ENCODE assay signal across 18 cellular contexts in genomic region chr4:158302076-158302866, GRCh38.
DNase-seq lines count a peak whose midpoint lies in the region; ATAC-seq and TF ChIP-seq lines count a peak whose summit lies in the region.
"Had no signal": no experiment of that assay in that cellular context is flagged by ENCODE, and none has a peak within 500 bp of the region (broad histone marks: within the 10 kb centered on the region; RNA-seq: fewer than 3 reads in every experiment).

No MANE protein-coding gene starts in this region.

- H3K27me3 ChIP-seq in BJ (ENCODE audit: control insufficient read depth, insufficient read depth, low read length) = no peaks in the 10 kb centered on the region
- no peaks in the 10 kb centered on the region for H3K27me3 ChIP-seq in PC-3 (ENCODE audit: low read length)
- H3K27me3 ChIP-seq in osteoblast (ENCODE audit: insufficient read depth, low read length) = no peaks in the 10 kb centered on the region
- H3K27me3 ChIP-seq: BLaER1 treated with 17β-estradiol and CSF1 and Interleukin-3, amounts not matched to agents 10 nM and 100 nM; tibial nerve had no signal

- peaks cover 24% of the 10 kb centered on the region for H3K4me1 ChIP-seq in PC-3 (ENCODE audit: insufficient read depth, low read length)
- H3K4me1 ChIP-seq in osteoblast (ENCODE audit: insufficient read depth, low read length) = peaks cover 4% of the 10 kb centered on the region
- H3K4me1 ChIP-seq: BLaER1 treated with 17β-estradiol and CSF1 and Interleukin-3, amounts not matched to agents 10 nM and 100 nM; tibial nerve had no signal

- H3K9me3 Mint-ChIP-seq in osteocyte (ENCODE audit: unreplicated experiment) = no peaks in the 10 kb centered on the region
- H3K9me3 Mint-ChIP-seq: activated naive CD8-positive, alpha-beta T cell treated with anti-CD3 and anti-CD28 coated beads, Interleukin-2, amount 50 U/mL, for 24 hours; IgD-negative memory B cell had no signal

- H3F3A ChIP-seq in PC-3 (ENCODE audit: low read length, unreplicated experiment) = no peaks in the 10 kb centered on the region

- no peaks in the 10 kb centered on the region for H3K27me3 Mint-ChIP-seq in osteocyte (ENCODE audit: unreplicated experiment)
- H3K27me3 Mint-ChIP-seq: activated naive CD8-positive, alpha-beta T cell treated with anti-CD3 and anti-CD28 coated beads, Interleukin-2, amount 50 U/mL, for 24 hours; IgD-negative memory B cell; natural killer cell treated with Interleukin-12 subunit alpha and Interleukin-12 subunit beta and Interleukin-15 and Interleukin-18, amount 100 ng/mL, for 72 hours had no signal

- intact Hi-C loops in PC-3 (cut with micrococcal nuclease) = no loop called here

- H3K36me3 ChIP-seq in BJ (ENCODE audit: control insufficient read depth, insufficient read depth, low read length) = no peaks in the 10 kb centered on the region
- no peaks in the 10 kb centered on the region for H3K36me3 ChIP-seq in PC-3 (ENCODE audit: low read depth, low read length)
- no peaks in the 10 kb centered on the region for H3K36me3 ChIP-seq in osteoblast (ENCODE audit: insufficient read depth, low read length)
- H3K36me3 ChIP-seq: BLaER1 treated with 17β-estradiol and CSF1 and Interleukin-3, amounts not matched to agents 10 nM and 100 nM; tibial nerve had no signal

- no peak overlapping the region; the same call in 1 of the 2 replicates for H3K9ac ChIP-seq in PC-3 (ENCODE audit: low read length)
- H3K9ac ChIP-seq: BLaER1 treated with 17β-estradiol and CSF1 and Interleukin-3, amounts not matched to agents 10 nM and 100 nM had no signal

- H3K79me2 ChIP-seq in PC-3 (ENCODE audit: low read length) (no peaks in the 10 kb centered on the region), osteoblast (ENCODE audit: insufficient read depth, low read length) (no peaks in the 10 kb centered on the region)

- BruUV-seq in PC-3 (replicated peaks; lab: Mats Ljungman, UMichigan) = no TSS peak

- H3K27ac ChIP-seq in PC-3 (ENCODE audit: low read length) (peak overlapping the region; percentile 70), osteoblast (ENCODE audit: low read depth, low read length) (peak overlapping the region; percentile 49)
- H3K27ac ChIP-seq: BLaER1 treated with 17β-estradiol and CSF1 and Interleukin-3, amounts not matched to agents 10 nM and 100 nM; tibial nerve had no signal

- peak overlapping the region; percentile 41 for H2AFZ ChIP-seq in PC-3 (ENCODE audit: low read length)
- no peak overlapping the region for H2AFZ ChIP-seq in osteoblast (ENCODE audit: low read length)

- no peak overlapping the region for H3K4me3 ChIP-seq in BJ (ENCODE audit: low read depth, low read length)
- no peak overlapping the region for H3K4me3 ChIP-seq in PC-3 (ENCODE audit: low read length)
- H3K4me3 ChIP-seq in epithelial cell of esophagus (ENCODE audit: low read length) = no peak overlapping the region
- H3K4me3 ChIP-seq in osteoblast (ENCODE audit: insufficient read depth, low read length) = no peak overlapping the region
- H3K4me3 ChIP-seq: BLaER1 treated with 17β-estradiol and CSF1 and Interleukin-3, amounts not matched to agents 10 nM and 100 nM; tibial nerve had no signal

- CTCF ChIA-PET in BJ (lab: Yijun Ruan, JAX) (interaction anchor here (0.6 to 1.1 kb wide), 2 partner anchors 17 to 68 kb away, joined by 3 read pairs; no protein-coding TSS in a partner anchor), PC-3 (lab: Charles Lee) (no interaction called here)

- no peaks in the 10 kb centered on the region for H4K20me1 ChIP-seq in PC-3 (ENCODE audit: low read length)
- H4K20me1 ChIP-seq in osteoblast (ENCODE audit: insufficient read depth, low read length) = no peaks in the 10 kb centered on the region
- H4K20me1 ChIP-seq: BLaER1 treated with 17β-estradiol and CSF1 and Interleukin-3, amounts not matched to agents 10 nM and 100 nM had no signal

- H3K9me3 ChIP-seq in PC-3 (ENCODE audit: low read length) (no peaks in the 10 kb centered on the region), osteoblast (ENCODE audit: low read depth, low read length) (no peaks in the 10 kb centered on the region)
- H3K9me3 ChIP-seq: tibial nerve had no signal

- no peak overlapping the region for H3K4me3 Mint-ChIP-seq in osteocyte (ENCODE audit: unreplicated experiment)
- H3K4me3 Mint-ChIP-seq: activated naive CD8-positive, alpha-beta T cell treated with anti-CD3 and anti-CD28 coated beads, Interleukin-2, amount 50 U/mL, for 24 hours; IgD-negative memory B cell; natural killer cell treated with Interleukin-12 subunit alpha and Interleukin-12 subunit beta and Interleukin-15 and Interleukin-18, amount 100 ng/mL, for 72 hours had no signal

- no peak overlapping the region for H3K27ac Mint-ChIP-seq in osteocyte (ENCODE audit: unreplicated experiment)
- H3K27ac Mint-ChIP-seq: activated naive CD8-positive, alpha-beta T cell treated with anti-CD3 and anti-CD28 coated beads, Interleukin-2, amount 50 U/mL, for 24 hours; IgD-negative memory B cell; natural killer cell treated with Interleukin-12 subunit alpha and Interleukin-12 subunit beta and Interleukin-15 and Interleukin-18, amount 100 ng/mL, for 72 hours had no signal

- peaks cover 11% of the 10 kb centered on the region for H3K4me1 Mint-ChIP-seq in osteocyte (ENCODE audit: unreplicated experiment)
- H3K4me1 Mint-ChIP-seq: activated naive CD8-positive, alpha-beta T cell treated with anti-CD3 and anti-CD28 coated beads, Interleukin-2, amount 50 U/mL, for 24 hours; IgD-negative memory B cell had no signal

- DNase-seq in BJ (ENCODE audit: low read depth) (peak; percentile 78), PC-3 (peak; percentile 74), epithelial cell of esophagus (ENCODE audit: low read depth) (peak; percentile 95), osteoblast (ENCODE audit: insufficient read length, low spot score, missing footprints) (peak; percentile 60), cerebellar nuclear complex (lab: John Stamatoyannopoulos, UW) (no peak), osteocyte (ENCODE audit: extremely low spot score, unreplicated experiment) (no peak), COLO829 (ENCODE audit: low spot score) (no peak)
- DNase-seq: activated CD4-positive, alpha-beta T cell treated with anti-CD3 and anti-CD28 coated beads, Interleukin-2, amount 50 U/mL, for 4 hours; activated naive CD8-positive, alpha-beta T cell treated with anti-CD3 and anti-CD28 coated beads, Interleukin-2, amount 50 U/mL, for 24 hours; NCI-H1436 treated with DMSO at 0.1 percent for 48 hours; right cardiac atrium; stimulated activated CD4-positive, alpha-beta T cell treated with anti-CD3 and anti-CD28 coated beads, Interleukin-4, amount 100 ng/mL, for 4 hours had no signal

- H3K4me2 ChIP-seq in PC-3 (ENCODE audit: low read length) (no peak overlapping the region; the same call in 1 of the 2 replicates), osteoblast (ENCODE audit: insufficient read depth, low read length) (no peak overlapping the region)
- H3K4me2 ChIP-seq: BLaER1 treated with 17β-estradiol and CSF1 and Interleukin-3, amounts not matched to agents 10 nM and 100 nM had no signal

- no peaks in the 10 kb centered on the region for H3K9me2 ChIP-seq in PC-3 (replicated peaks; ENCODE audit: low read length)

- H3K36me3 Mint-ChIP-seq in osteocyte (ENCODE audit: unreplicated experiment) = no peaks in the 10 kb centered on the region
- H3K36me3 Mint-ChIP-seq: IgD-negative memory B cell; natural killer cell treated with Interleukin-12 subunit alpha and Interleukin-12 subunit beta and Interleukin-15 and Interleukin-18, amount 100 ng/mL, for 72 hours had no signal

- ATAC-seq in PC-3 (peak; percentile 75), GM21529 (IDR thresholded peaks at IDR 0.05; ENCODE audit: unreplicated experiment) (no peak)
- ATAC-seq: activated naive CD8-positive, alpha-beta T cell treated with anti-CD3 and anti-CD28 coated beads, Interleukin-2, amount 50 U/mL, for 24 hours; esophagus mucosa; natural killer cell treated with Interleukin-12 subunit alpha and Interleukin-12 subunit beta and Interleukin-15 and Interleukin-18, amount 100 ng/mL, for 72 hours; right cardiac atrium had no signal

- POLR2A ChIA-PET in BJ (lab: Charles Lee) (interaction anchor here (0.6 kb wide), 1 partner anchor 21 kb away, joined by 10 read pairs; no protein-coding TSS in a partner anchor), PC-3 (lab: Charles Lee; ENCODE audit: unreplicated experiment) (no interaction called here)

- no peak for TF ChIP-seq CTCF in BJ (IDR thresholded peaks at IDR 0.05; ENCODE audit: insufficient read depth, low read depth, low read length)
- no peak for TF ChIP-seq CTCF in PC-3 (conservative IDR thresholded peaks at IDR 0.05; ENCODE audit: low read depth, low read length)
- no peak for TF ChIP-seq CTCF in epithelial cell of esophagus (IDR thresholded peaks at IDR 0.05; ENCODE audit: insufficient read depth, low read depth, low read length, missing control alignments)
- no peak for TF ChIP-seq CTCF in osteoblast (IDR thresholded peaks at IDR 0.05; ENCODE audit: extremely low read depth, low read depth, low read length)
- no peak for TF ChIP-seq CTCF in osteocyte (IDR thresholded peaks at IDR 0.05)

Comparison
In these comparisons a context has a peak if more than half of its experiments do, and no peak if none do; other contexts are left out.
1. DNase-seq: peak in BJ (single experiment), PC-3 (single experiment), epithelial cell of esophagus (single experiment) and osteoblast (single experiment); none in cerebellar nuclear complex (0 of 2), osteocyte (single experiment) and COLO829 (single experiment).